ENCODE assay signal across 8 cellular contexts in genomic region chr7:22356855-22357310, GRCh38. TPM values are rescaled to one million over a fixed set of nuclear protein-coding genes. Genes with fewer than 3 reads are reported as not detected.
DNase-seq lines count a peak whose midpoint lies in the region; ATAC-seq and TF ChIP-seq lines count a peak whose summit lies in the region.

A gene with protein sequence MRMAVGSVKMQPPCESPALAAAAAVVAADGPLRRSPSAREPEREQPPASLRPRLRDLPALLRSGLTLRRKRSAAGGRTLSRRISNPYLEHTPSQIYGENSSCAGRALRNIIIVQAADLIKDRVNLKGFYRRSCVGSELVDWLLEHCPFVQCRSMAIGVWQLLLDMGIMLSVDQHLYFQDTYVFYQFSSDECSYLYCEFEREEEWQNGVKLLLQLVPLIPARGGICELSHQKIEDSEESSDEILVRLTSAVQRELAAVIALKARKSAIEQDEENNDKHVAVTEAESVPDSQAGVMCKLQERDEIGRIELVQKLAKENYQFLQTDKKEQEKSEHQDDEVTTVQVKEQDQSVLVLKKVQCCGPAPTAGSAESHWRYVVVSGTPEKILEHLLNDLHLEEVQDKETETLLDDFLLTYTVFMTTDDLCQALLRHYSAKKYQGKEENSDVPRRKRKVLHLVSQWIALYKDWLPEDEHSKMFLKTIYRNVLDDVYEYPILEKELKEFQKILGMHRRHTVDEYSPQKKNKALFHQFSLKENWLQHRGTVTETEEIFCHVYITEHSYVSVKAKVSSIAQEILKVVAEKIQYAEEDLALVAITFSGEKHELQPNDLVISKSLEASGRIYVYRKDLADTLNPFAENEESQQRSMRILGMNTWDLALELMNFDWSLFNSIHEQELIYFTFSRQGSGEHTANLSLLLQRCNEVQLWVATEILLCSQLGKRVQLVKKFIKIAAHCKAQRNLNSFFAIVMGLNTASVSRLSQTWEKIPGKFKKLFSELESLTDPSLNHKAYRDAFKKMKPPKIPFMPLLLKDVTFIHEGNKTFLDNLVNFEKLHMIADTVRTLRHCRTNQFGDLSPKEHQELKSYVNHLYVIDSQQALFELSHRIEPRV (minus strand): TSS chr7:22357154. CDS start chr7:22357060, 94 bp downstream.

- no peak for ATAC-seq in CD4-positive, alpha-beta T cell (ENCODE audit: poor library complexity)
- ATAC-seq in HG03439 (IDR thresholded peaks at IDR 0.05; ENCODE audit: unreplicated experiment) = peak; percentile 47
- peak; percentile 49 for ATAC-seq in RWPE2 (ENCODE audit: low read depth)
- peak; percentile 57 to 59 for ATAC-seq in natural killer cell treated with Interleukin-12 subunit alpha and Interleukin-12 subunit beta and Interleukin-15 and Interleukin-18, amount 100 ng/mL, for 72 hours
- ATAC-seq in HG02840 (IDR thresholded peaks at IDR 0.05; ENCODE audit: low FRiP score, unreplicated experiment) = no peak

- TF ChIP-seq POLR2A in GM18951 (IDR thresholded peaks at IDR 0.05; ENCODE audit: extremely low read depth, insufficient read depth, insufficient read length) = peak; percentile 65
- no peak for TF ChIP-seq POLR2A in erythroblast (IDR thresholded peaks at IDR 0.05; ENCODE audit: low read length)

- intact Hi-C loops in CD4-positive, alpha-beta T cell (cut with DNase I, micrococcal nuclease) = no loop called here

- no peak for DNase-seq in CD4-positive, alpha-beta T cell
- DNase-seq in RWPE2 (ENCODE audit: low spot score) (no peak), erythroblast (lab: John Stamatoyannopoulos, UW) (peak; percentile 33 to 50), globus pallidus (ENCODE audit: low spot score) (no peak)
- DNase-seq in natural killer cell treated with Interleukin-12 subunit alpha and Interleukin-12 subunit beta and Interleukin-15 and Interleukin-18, amount 100 ng/mL, for 72 hours (ENCODE audit: low spot score) = no peak

- H3K36me3 ChIP-seq in RWPE2 (ENCODE audit: low read depth) = no peaks in the 10 kb centered on the region

- no peak for TF ChIP-seq CTCF in CD4-positive, alpha-beta T cell (IDR thresholded peaks at IDR 0.05)
- no peak for TF ChIP-seq CTCF in RWPE2 (IDR thresholded peaks at IDR 0.05; ENCODE audit: poor library complexity, severe bottlenecking)

- H3K9me3 Mint-ChIP-seq in CD4-positive, alpha-beta T cell = peaks cover 9% of the 10 kb centered on the region
- peaks cover 5% of the 10 kb centered on the region for H3K9me3 Mint-ChIP-seq in natural killer cell treated with Interleukin-12 subunit alpha and Interleukin-12 subunit beta and Interleukin-15 and Interleukin-18, amount 100 ng/mL, for 72 hours

- no peak within 1 kb of the TSS for H3K27ac ChIP-seq in CD4-positive, alpha-beta T cell (ENCODE audit: low read depth, low read length)
- H3K27ac ChIP-seq in RWPE2 (ENCODE audit: poor library complexity, severe bottlenecking) = peak within 1 kb of the TSS; percentile 80

- peak within 1 kb of the TSS; percentile 78 for H3K4me3 Mint-ChIP-seq in CD4-positive, alpha-beta T cell
- peak within 1 kb of the TSS; percentile 46 for H3K4me3 Mint-ChIP-seq in natural killer cell treated with Interleukin-12 subunit alpha and Interleukin-12 subunit beta and Interleukin-15 and Interleukin-18, amount 100 ng/mL, for 72 hours

- peak within 1 kb of the TSS; percentile 91 for H3K4me3 ChIP-seq in RWPE2 (ENCODE audit: severe bottlenecking)

- H3K27me3 Mint-ChIP-seq in CD4-positive, alpha-beta T cell = peaks cover 41% of the 10 kb centered on the region
- H3K27me3 Mint-ChIP-seq in natural killer cell treated with Interleukin-12 subunit alpha and Interleukin-12 subunit beta and Interleukin-15 and Interleukin-18, amount 100 ng/mL, for 72 hours = peaks cover 40 to 46% of the 10 kb centered on the region in 2 donors

- H3K4me1 ChIP-seq in RWPE2 (ENCODE audit: insufficient read depth, poor library complexity, severe bottlenecking) = peaks cover 5% of the 10 kb centered on the region

- CTCF ChIA-PET in CD4-positive, alpha-beta T cell (lab: Charles Lee) = no interaction called here

- H3K27me3 ChIP-seq in CD4-positive, alpha-beta T cell (ENCODE audit: control insufficient read depth, insufficient read depth, low read length) = peaks cover 27% of the 10 kb centered on the region
- no peaks in the 10 kb centered on the region for H3K27me3 ChIP-seq in RWPE2 (ENCODE audit: insufficient read depth, poor library complexity, severe bottlenecking)

- peaks cover 8% of the 10 kb centered on the region for H3K9me3 ChIP-seq in CD4-positive, alpha-beta T cell (ENCODE audit: control insufficient read depth, low read length)
- H3K9me3 ChIP-seq in RWPE2 (ENCODE audit: severe bottlenecking) = peaks cover 2% of the 10 kb centered on the region

- H3K36me3 Mint-ChIP-seq in CD4-positive, alpha-beta T cell (ENCODE audit: low read depth) = no peaks in the 10 kb centered on the region
- peaks cover 11% of the 10 kb centered on the region for H3K36me3 Mint-ChIP-seq in natural killer cell treated with Interleukin-12 subunit alpha and Interleukin-12 subunit beta and Interleukin-15 and Interleukin-18, amount 100 ng/mL, for 72 hours

- POLR2A ChIA-PET in CD4-positive, alpha-beta T cell (lab: Charles Lee) = no interaction called here

- in situ Hi-C loops in GM18951 (cut with MboI; ENCODE audit: low sequenced_read_pairs, unreplicated experiment) = no loop called here

- H3K4me1 Mint-ChIP-seq in CD4-positive, alpha-beta T cell (ENCODE audit: low read depth) = peaks cover 6% of the 10 kb centered on the region
- peaks cover 0 to 5% of the 10 kb centered on the region in 2 donors for H3K4me1 Mint-ChIP-seq in natural killer cell treated with Interleukin-12 subunit alpha and Interleukin-12 subunit beta and Interleukin-15 and Interleukin-18, amount 100 ng/mL, for 72 hours (ENCODE audit: low read depth in 2 of 2)

- no peak within 1 kb of the TSS for H3K27ac Mint-ChIP-seq in CD4-positive, alpha-beta T cell
- no peak within 1 kb of the TSS for H3K27ac Mint-ChIP-seq in natural killer cell treated with Interleukin-12 subunit alpha and Interleukin-12 subunit beta and Interleukin-15 and Interleukin-18, amount 100 ng/mL, for 72 hours

RNA-seq across cellular contexts. Expression of the gene that starts here (rescaled TPM):
- under 1 TPM in 1 of 2 experiments, not detected in 1; 0.17 TPM for total RNA-seq in CD4-positive, alpha-beta T cell
- total RNA-seq in natural killer cell treated with Interleukin-12 subunit alpha and Interleukin-12 subunit beta and Interleukin-15 and Interleukin-18, amount 100 ng/mL, for 72 hours = 1 to 10 TPM in 1 of 2 donors, under 1 TPM in 1; 0.26 to 1.1 TPM

Comparison
In these comparisons a context has a peak if more than half of its experiments do, and no peak if none do; other contexts are left out.
1. ATAC-seq: peak in HG03439 (single experiment), RWPE2 (single experiment) and natural killer cell treated with Interleukin-12 subunit alpha and Interleukin-12 subunit beta and Interleukin-15 and Interleukin-18, amount 100 ng/mL, for 72 hours (2 of 2); none in CD4-positive, alpha-beta T cell (single experiment) and HG02840 (single experiment).
2. DNase-seq: peak in erythroblast (2 of 2); none in CD4-positive, alpha-beta T cell (0 of 10), RWPE2 (single experiment), natural killer cell treated with Interleukin-12 subunit alpha and Interleukin-12 subunit beta and Interleukin-15 and Interleukin-18, amount 100 ng/mL, for 72 hours (single experiment) and globus pallidus (single experiment).